Comparison of ENCODE assay signal across 22 cellular contexts in the genomic region with DNA sequence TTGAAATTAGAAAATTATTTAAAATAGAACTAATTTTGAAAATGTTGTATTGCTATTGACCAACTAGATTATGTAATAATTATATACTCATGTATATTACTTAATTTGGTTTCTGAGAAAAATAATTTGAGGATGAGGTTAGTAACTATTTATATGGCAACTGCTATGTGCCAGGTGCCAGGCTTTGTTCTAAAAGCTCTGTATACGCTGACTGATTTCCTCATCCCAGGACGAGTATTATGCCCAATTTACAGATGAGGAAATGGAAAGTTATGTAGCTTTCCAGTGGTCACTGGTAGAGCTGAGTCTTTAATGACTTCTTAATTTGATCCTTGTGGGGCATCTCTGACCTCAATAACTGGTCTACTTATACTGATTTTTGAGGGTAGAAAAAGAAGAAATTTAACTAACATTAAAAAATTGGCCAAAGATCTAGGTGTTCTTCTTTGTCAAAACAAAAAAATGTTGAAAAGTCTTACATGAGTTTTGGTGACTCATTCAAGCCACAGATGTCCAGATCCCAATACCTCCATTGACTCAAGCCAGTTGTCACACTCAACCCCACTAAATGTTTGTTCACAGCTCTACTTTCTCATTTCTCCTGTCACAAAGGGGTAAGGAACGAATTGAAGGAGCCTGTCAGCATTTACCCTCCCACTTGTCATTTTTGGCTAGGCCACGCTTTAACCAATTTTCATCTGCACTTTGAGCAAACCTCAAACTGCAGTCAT.
"Had no signal": no experiment of that assay in that cellular context is flagged by ENCODE, and none has a peak within 500 bp of the region (broad histone marks: within the 10 kb centered on the region; RNA-seq: fewer than 3 reads in every experiment).

No MANE protein-coding gene starts in this region.

- H3K9me3 ChIP-seq: breast epithelium, left lung, prostate gland, right lobe of liver, transverse colon had no signal

- H3K36me3 ChIP-seq: breast epithelium, left lung, prostate gland, right lobe of liver, spleen, transverse colon had no signal

- H3K27me3 Mint-ChIP-seq: activated naive CD8-positive, alpha-beta T cell treated with anti-CD3 and anti-CD28 coated beads for 36 hours; memory B cell; stimulated activated memory B cell treated with anti-CD40 and anti-IgM and Interleukin-4, amounts not matched to agents 10 μg/mL and 1 μg/mL and 100 μg/mL, for 72 hours had no signal

- H3K9me3 Mint-ChIP-seq: memory B cell; T-helper 2 cell treated with Interferon-gamma antibody and Interleukin-4, amounts not matched to agents 5 μg/mL and 100 μg/mL, for 36 hours had no signal

- H3K4me1 ChIP-seq: breast epithelium, foreskin keratinocyte, left lung, prostate gland, right lobe of liver, spleen, transverse colon had no signal

- DNase-seq: activated CD4-positive, alpha-beta T cell treated with anti-CD3 and anti-CD28 coated beads, Interleukin-2, amount 50 U/mL, for 48 hours; activated CD4-positive, CD25-positive, alpha-beta regulatory T cell treated with anti-CD3 and anti-CD28 coated beads, Interleukin-2, amount 50 U/mL, for 72 hours; activated gamma-delta T cell; activated naive CD8-positive, alpha-beta T cell treated with anti-CD3 and anti-CD28 coated beads for 36 hours; activated T-cell treated with anti-CD3 and anti-CD28 coated beads, Interleukin-2, amount 50 U/mL, for 48 hours; dorsolateral prefrontal cortex; foreskin keratinocyte; head of caudate nucleus; left lung; occipital lobe; right lobe of liver; spleen; stimulated activated CD4-positive, alpha-beta T cell treated with anti-CD3 and anti-CD28 coated beads, Interleukin-1b, Interleukin-23, amount 100 ng/mL, for 48 hours; substantia nigra; transverse colon had no signal

- H3K27me3 ChIP-seq: breast epithelium, dorsolateral prefrontal cortex, foreskin keratinocyte, left lung, right lobe of liver, spleen, transverse colon had no signal

- H3K4me3 ChIP-seq: breast epithelium, dorsolateral prefrontal cortex, left lung, prostate gland, right lobe of liver, spleen, transverse colon had no signal

- ATAC-seq: esophagus mucosa; foreskin keratinocyte; left lung; right lobe of liver; stimulated activated memory B cell treated with anti-CD40 and anti-IgM and Interleukin-4, amounts not matched to agents 10 μg/mL and 1 μg/mL and 100 μg/mL, for 72 hours had no signal

- H3K36me3 Mint-ChIP-seq: activated naive CD8-positive, alpha-beta T cell treated with anti-CD3 and anti-CD28 coated beads for 36 hours had no signal

- H3K27ac ChIP-seq: breast epithelium, dorsolateral prefrontal cortex, foreskin keratinocyte, left lung, prostate gland, right lobe of liver, spleen, transverse colon had no signal

- H3K4me1 Mint-ChIP-seq: activated naive CD8-positive, alpha-beta T cell treated with anti-CD3 and anti-CD28 coated beads for 36 hours; memory B cell; nephron had no signal

- H3K4me3 Mint-ChIP-seq: activated naive CD8-positive, alpha-beta T cell treated with anti-CD3 and anti-CD28 coated beads for 36 hours; memory B cell; nephron; stimulated activated memory B cell treated with anti-CD40 and anti-IgM and Interleukin-4, amounts not matched to agents 10 μg/mL and 1 μg/mL and 100 μg/mL, for 72 hours; T-helper 2 cell treated with Interferon-gamma antibody and Interleukin-4, amounts not matched to agents 5 μg/mL and 100 μg/mL, for 36 hours had no signal

- H3K27ac Mint-ChIP-seq: activated naive CD8-positive, alpha-beta T cell treated with anti-CD3 and anti-CD28 coated beads for 36 hours; memory B cell; nephron; stimulated activated memory B cell treated with anti-CD40 and anti-IgM and Interleukin-4, amounts not matched to agents 10 μg/mL and 1 μg/mL and 100 μg/mL, for 72 hours; T-helper 2 cell treated with Interferon-gamma antibody and Interleukin-4, amounts not matched to agents 5 μg/mL and 100 μg/mL, for 36 hours had no signal
